ENCODE assay signal across 9 cellular contexts in genomic region chr20:46004813-46005505, GRCh38. TPM values are rescaled to one million over a fixed set of nuclear protein-coding genes. Genes with fewer than 3 reads are reported as not detected.
DNase-seq lines count a peak whose midpoint lies in the region; ATAC-seq and TF ChIP-seq lines count a peak whose summit lies in the region.
"Had no signal": no experiment of that assay in that cellular context is flagged by ENCODE, and none has a peak within 500 bp of the region (broad histone marks: within the 10 kb centered on the region; RNA-seq: fewer than 3 reads in every experiment).

No MANE protein-coding gene starts in this region.

- H3K79me2 ChIP-seq in DND-41 (ENCODE audit: insufficient read depth, low read length) (no peaks in the 10 kb centered on the region), mesendoderm (ENCODE audit: control insufficient read depth, insufficient read depth, low read length) (no peaks in the 10 kb centered on the region)

- H4K8ac ChIP-seq in mesendoderm (ENCODE audit: low read depth, low read length): no peak overlapping the region

- H3K36me3 ChIP-seq in DND-41 (ENCODE audit: insufficient read depth, low read length): no peaks in the 10 kb centered on the region
- no peaks in the 10 kb centered on the region for H3K36me3 ChIP-seq in mesendoderm (ENCODE audit: control insufficient read depth, insufficient read depth, low read length)

- H3K4me2 ChIP-seq in DND-41 (ENCODE audit: insufficient read depth, low read length) (peak overlapping the region; percentile 47), mesendoderm (ENCODE audit: low read length) (no peak overlapping the region)

- peak overlapping the region; percentile 93 for H2BK5ac ChIP-seq in mesendoderm (ENCODE audit: low read length)

- H3K27ac ChIP-seq in DND-41 (ENCODE audit: low read length) (peak overlapping the region; percentile 76), mesendoderm (ENCODE audit: low read depth, low read length) (peak overlapping the region; percentile 91)

- peak overlapping the region; percentile 98 for H3K4ac ChIP-seq in mesendoderm (ENCODE audit: low read depth, low read length)

- no peak overlapping the region for H2AK5ac ChIP-seq in mesendoderm (ENCODE audit: low read length)

- no peaks in the 10 kb centered on the region for H3K9me3 ChIP-seq in DND-41 (ENCODE audit: insufficient read depth, low read length, severe bottlenecking)

- intact Hi-C loops in activated T-helper 1 cell treated with anti-CD3 and anti-CD28 coated beads, Interleukin-12 subunit alpha, Interleukin-12 subunit beta, Interleukin-2, Interleukin-4 antibody, amounts not matched to agents 30 ng/mL and 10 ng/mL and 1 ng/mL, durations not matched to agents 14 hours and 24 hours and 36 hours (cut with micrococcal nuclease): no loop called here

- peaks cover 70% of the 10 kb centered on the region for H3K4me1 Mint-ChIP-seq in activated T-helper 1 cell treated with anti-CD3 and anti-CD28 coated beads, Interleukin-12 subunit alpha, Interleukin-12 subunit beta, Interleukin-2, Interleukin-4 antibody, amounts not matched to agents 30 ng/mL and 10 ng/mL and 1 ng/mL, durations not matched to agents 14 hours and 24 hours and 36 hours (ENCODE audit: low read depth)

- H3K27ac Mint-ChIP-seq in activated T-helper 1 cell treated with anti-CD3 and anti-CD28 coated beads, Interleukin-12 subunit alpha, Interleukin-12 subunit beta, Interleukin-2, Interleukin-4 antibody, amounts not matched to agents 30 ng/mL and 10 ng/mL and 1 ng/mL, durations not matched to agents 14 hours and 24 hours and 36 hours: peak overlapping the region; percentile 48

- H3K27me3 Mint-ChIP-seq in activated T-helper 1 cell treated with anti-CD3 and anti-CD28 coated beads, Interleukin-12 subunit alpha, Interleukin-12 subunit beta, Interleukin-2, Interleukin-4 antibody, amounts not matched to agents 30 ng/mL and 10 ng/mL and 1 ng/mL, durations not matched to agents 14 hours and 24 hours and 36 hours (ENCODE audit: insufficient read depth): peaks cover 17% of the 10 kb centered on the region

- H3K36me3 Mint-ChIP-seq in activated T-helper 1 cell treated with anti-CD3 and anti-CD28 coated beads, Interleukin-12 subunit alpha, Interleukin-12 subunit beta, Interleukin-2, Interleukin-4 antibody, amounts not matched to agents 30 ng/mL and 10 ng/mL and 1 ng/mL, durations not matched to agents 14 hours and 24 hours and 36 hours (ENCODE audit: low read depth): peaks cover 2% of the 10 kb centered on the region

- no peak overlapping the region for H4K5ac ChIP-seq in mesendoderm (ENCODE audit: low read length)

- H2AFZ ChIP-seq in DND-41 (ENCODE audit: low read depth, low read length): no peak overlapping the region

- H3K9me3 Mint-ChIP-seq in activated T-helper 1 cell treated with anti-CD3 and anti-CD28 coated beads, Interleukin-12 subunit alpha, Interleukin-12 subunit beta, Interleukin-2, Interleukin-4 antibody, amounts not matched to agents 30 ng/mL and 10 ng/mL and 1 ng/mL, durations not matched to agents 14 hours and 24 hours and 36 hours: no peaks in the 10 kb centered on the region

- H3K9ac ChIP-seq in DND-41 (ENCODE audit: low read depth, low read length) (peak overlapping the region; percentile 27), mesendoderm (ENCODE audit: low read length) (peak overlapping the region; percentile 6)

- H3K4me3 ChIP-seq in DND-41 (ENCODE audit: low read depth in 1 of 2, low read length in 2 of 2) (0 out of 4 replicates have a peak overlapping the region, but pooled peaks of 1 of the 2 experiments have one; percentile 3), mesendoderm (ENCODE audit: low read length) (no peak overlapping the region)

- no peaks in the 10 kb centered on the region for H3K79me1 ChIP-seq in mesendoderm (ENCODE audit: low read length)

- DNase-seq in DND-41 (peak; percentile 94), Kasumi-1 (lab: John Stamatoyannopoulos, UW) (peak; percentile 94 to 95), mesendoderm (peak; percentile 98), GOT3 (lab: John Stamatoyannopoulos, UW) (no peak), hepatic stellate cell (ENCODE audit: low spot score) (no peak), D341Med (ENCODE audit: low spot score) (no peak)
- DNase-seq in activated T-helper 1 cell treated with anti-CD3 and anti-CD28 coated beads, Interleukin-12 subunit alpha, Interleukin-12 subunit beta, Interleukin-2, Interleukin-4 antibody, amounts not matched to agents 30 ng/mL and 10 ng/mL and 1 ng/mL, durations not matched to agents 14 hours and 24 hours and 36 hours (ENCODE audit: low spot score): peak; percentile 44
- DNase-seq: NCI-H345 had no signal

- H3K4me3 Mint-ChIP-seq in activated T-helper 1 cell treated with anti-CD3 and anti-CD28 coated beads, Interleukin-12 subunit alpha, Interleukin-12 subunit beta, Interleukin-2, Interleukin-4 antibody, amounts not matched to agents 30 ng/mL and 10 ng/mL and 1 ng/mL, durations not matched to agents 14 hours and 24 hours and 36 hours: peak overlapping the region; percentile 72

- peak overlapping the region; percentile 82 for H3K18ac ChIP-seq in mesendoderm (ENCODE audit: low read length)

- no CpG with 5 or more reads among the region's 3 CpGs for WGBS in mesendoderm (ENCODE audit: extremely low coverage, insufficient coverage, low lambda C conversion rate)

- H3K56ac ChIP-seq in mesendoderm (ENCODE audit: low read length): peak overlapping the region; percentile 83

- no peak for TF ChIP-seq CTCF in DND-41 (IDR thresholded peaks at IDR 0.05; ENCODE audit: borderline replicate concordance, extremely low read depth, low read length, poor library complexity, severe bottlenecking)

- peaks cover 9% of the 10 kb centered on the region for H4K20me1 ChIP-seq in DND-41 (ENCODE audit: insufficient read depth, low read length)

- H3K4me1 ChIP-seq in DND-41 (ENCODE audit: insufficient read depth, low read length) (peaks cover 51% of the 10 kb centered on the region), mesendoderm (ENCODE audit: control insufficient read depth, low read depth, low read length) (peaks cover 27% of the 10 kb centered on the region)

- peak overlapping the region; percentile 16 for H3K23ac ChIP-seq in mesendoderm (ENCODE audit: low read length)

- H3K27me3 ChIP-seq in DND-41 (ENCODE audit: insufficient read depth, low read length, poor library complexity) (no peaks in the 10 kb centered on the region), mesendoderm (ENCODE audit: insufficient read depth, low read length, poor library complexity) (no peaks in the 10 kb centered on the region)

- peak overlapping the region; percentile 1 for H2BK15ac ChIP-seq in mesendoderm (replicated peaks; ENCODE audit: low read depth)

- peak overlapping the region; percentile 86 for H2BK120ac ChIP-seq in mesendoderm (ENCODE audit: low read depth, low read length)

- ATAC-seq in DND-41 (ENCODE audit: insufficient read depth, low read depth) (peak; percentile 95), GM21717 (IDR thresholded peaks at IDR 0.05; ENCODE audit: unreplicated experiment) (no peak)

RNA-seq across cellular contexts. Expression of gene MMP9, which starts 3.7 kb away (rescaled TPM):
- 0.08 TPM in 1 of 2 replicates, not detected in the other for total RNA-seq in activated T-helper 1 cell treated with anti-CD3 and anti-CD28 coated beads, Interleukin-12 subunit alpha, Interleukin-12 subunit beta, Interleukin-2, Interleukin-4 antibody, amounts not matched to agents 30 ng/mL and 10 ng/mL and 1 ng/mL, durations not matched to agents 14 hours and 24 hours and 36 hours
- polyA plus RNA-seq in mesendoderm (2013, experiment 1 of 2): 6.3 TPM
- 6.2 TPM for polyA plus RNA-seq in mesendoderm (2013, experiment 2 of 2)

RNA-seq across cellular contexts. Expression of gene SLC12A5, which starts 24.1 kb away (rescaled TPM):
- total RNA-seq in activated T-helper 1 cell treated with anti-CD3 and anti-CD28 coated beads, Interleukin-12 subunit alpha, Interleukin-12 subunit beta, Interleukin-2, Interleukin-4 antibody, amounts not matched to agents 30 ng/mL and 10 ng/mL and 1 ng/mL, durations not matched to agents 14 hours and 24 hours and 36 hours: 0.42 TPM in 1 of 2 replicates, not detected in the other
- polyA plus RNA-seq in mesendoderm (2013, experiment 1 of 2): 20.5 TPM
- polyA plus RNA-seq in mesendoderm (2013, experiment 2 of 2): 21.4 TPM

RNA-seq across cellular contexts. Expression of gene ZNF335, which starts 33.0 kb away (rescaled TPM):
- total RNA-seq in activated T-helper 1 cell treated with anti-CD3 and anti-CD28 coated beads, Interleukin-12 subunit alpha, Interleukin-12 subunit beta, Interleukin-2, Interleukin-4 antibody, amounts not matched to agents 30 ng/mL and 10 ng/mL and 1 ng/mL, durations not matched to agents 14 hours and 24 hours and 36 hours: 38.3 and 40.9 TPM in 2 replicates
- polyA plus RNA-seq in mesendoderm (2013, experiment 1 of 2): 10.9 TPM
- 10.4 TPM for polyA plus RNA-seq in mesendoderm (2013, experiment 2 of 2)

Comparison
In these comparisons a context has a peak if more than half of its experiments do, and no peak if none do; other contexts are left out.
1. DNase-seq: peak in DND-41 (single experiment), Kasumi-1 (2 of 2), activated T-helper 1 cell treated with anti-CD3 and anti-CD28 coated beads, Interleukin-12 subunit alpha, Interleukin-12 subunit beta, Interleukin-2, Interleukin-4 antibody, amounts not matched to agents 30 ng/mL and 10 ng/mL and 1 ng/mL, durations not matched to agents 14 hours and 24 hours and 36 hours (single experiment) and mesendoderm (single experiment); none in GOT3 (single experiment), hepatic stellate cell (single experiment) and D341Med (single experiment).